25 cellular contexts compared by ENCODE assay signal in the genomic region with DNA sequence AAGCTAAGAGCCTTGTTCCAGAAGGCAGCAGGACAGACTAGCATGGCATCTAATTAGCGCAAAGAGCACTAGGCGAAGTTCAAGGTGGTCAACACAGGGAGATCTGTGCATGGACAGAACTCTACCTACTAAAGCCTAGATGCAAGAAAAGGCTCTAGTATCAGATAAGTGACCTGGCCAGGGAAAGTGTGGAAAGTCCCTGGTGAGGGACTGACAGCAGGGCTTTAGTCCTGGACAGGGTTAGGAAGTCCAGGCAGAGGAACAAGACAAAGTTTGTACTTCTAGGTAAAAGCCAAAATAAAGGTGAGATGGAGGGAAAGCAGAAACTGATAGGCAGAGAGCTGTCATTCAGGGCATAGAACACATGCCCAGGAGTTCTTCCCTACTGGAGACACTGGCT. TPM values are rescaled to one million over a fixed set of nuclear protein-coding genes. Genes with fewer than 3 reads are reported as not detected.
DNase-seq lines count a peak whose midpoint lies in the region; ATAC-seq and TF ChIP-seq lines count a peak whose summit lies in the region.
"Had no signal": no experiment of that assay in that cellular context is flagged by ENCODE, and none has a peak within 500 bp of the region (broad histone marks: within the 10 kb centered on the region; RNA-seq: fewer than 3 reads in every experiment).

No MANE protein-coding gene starts in this region.

- ATAC-seq in stimulated activated effector memory CD8-positive, alpha-beta T cell treated with anti-CD3 and anti-CD28 coated beads, Interleukin-12 subunit alpha, Interleukin-12 subunit beta, amount 100 ng/mL, for 72 hours: no peak
- no peak for ATAC-seq in HG03520 (IDR thresholded peaks at IDR 0.05; ENCODE audit: unreplicated experiment)
- ATAC-seq: activated CD4-positive, CD25-positive, alpha-beta regulatory T cell treated with anti-CD3 and anti-CD28 coated beads, Interleukin-2, amount 50 U/mL, for 24 hours; esophagus mucosa had no signal

- H3K36me3 Mint-ChIP-seq in activated naive CD4-positive, alpha-beta T cell treated with anti-CD3 and anti-CD28 coated beads, Interleukin-2, amount 10 ng/mL, durations not matched to agents 7 days and 5 days: peaks cover 45% of the 10 kb centered on the region
- peaks cover 2% of the 10 kb centered on the region for H3K36me3 Mint-ChIP-seq in activated naive CD4-positive, alpha-beta T cell treated with anti-CD3 and anti-CD28 coated beads for 36 hours (ENCODE audit: low read depth)
- H3K36me3 Mint-ChIP-seq in stimulated activated effector memory CD8-positive, alpha-beta T cell treated with anti-CD3 and anti-CD28 coated beads, Interleukin-12 subunit alpha, Interleukin-12 subunit beta, amount 100 ng/mL, for 72 hours: peaks cover 23% of the 10 kb centered on the region

- H3K27me3 Mint-ChIP-seq in activated naive CD4-positive, alpha-beta T cell treated with anti-CD3 and anti-CD28 coated beads, Interleukin-2, amount 10 ng/mL, durations not matched to agents 7 days and 5 days: no peaks in the 10 kb centered on the region
- no peaks in the 10 kb centered on the region for H3K27me3 Mint-ChIP-seq in activated naive CD4-positive, alpha-beta T cell treated with anti-CD3 and anti-CD28 coated beads for 36 hours (ENCODE audit: low read depth)
- H3K27me3 Mint-ChIP-seq: naive B cell had no signal

- H3K9me3 Mint-ChIP-seq in activated naive CD4-positive, alpha-beta T cell treated with anti-CD3 and anti-CD28 coated beads, Interleukin-2, amount 10 ng/mL, durations not matched to agents 7 days and 5 days: no peaks in the 10 kb centered on the region
- no peaks in the 10 kb centered on the region for H3K9me3 Mint-ChIP-seq in activated naive CD4-positive, alpha-beta T cell treated with anti-CD3 and anti-CD28 coated beads for 36 hours
- peaks cover 2% of the 10 kb centered on the region for H3K9me3 Mint-ChIP-seq in stimulated activated effector memory CD8-positive, alpha-beta T cell treated with anti-CD3 and anti-CD28 coated beads, Interleukin-12 subunit alpha, Interleukin-12 subunit beta, amount 100 ng/mL, for 72 hours
- H3K9me3 Mint-ChIP-seq: naive B cell had no signal

- TF ChIP-seq CTCF in HL-60 (IDR thresholded peaks at IDR 0.05; ENCODE audit: insufficient read depth, low read length) (no peak), coronary artery (IDR thresholded peaks at IDR 0.05) (no peak)

- H3K27me3 ChIP-seq in HL-60 (ENCODE audit: insufficient read depth, poor library complexity, severe bottlenecking): no peaks in the 10 kb centered on the region
- H3K27me3 ChIP-seq: adrenal gland, brain microvascular endothelial cell, hepatocyte had no signal

- no peak overlapping the region for H3K4me3 Mint-ChIP-seq in activated naive CD4-positive, alpha-beta T cell treated with anti-CD3 and anti-CD28 coated beads, Interleukin-2, amount 10 ng/mL, durations not matched to agents 7 days and 5 days
- H3K4me3 Mint-ChIP-seq in activated naive CD4-positive, alpha-beta T cell treated with anti-CD3 and anti-CD28 coated beads for 36 hours: no peak overlapping the region
- peak overlapping the region; percentile 57 for H3K4me3 Mint-ChIP-seq in stimulated activated effector memory CD8-positive, alpha-beta T cell treated with anti-CD3 and anti-CD28 coated beads, Interleukin-12 subunit alpha, Interleukin-12 subunit beta, amount 100 ng/mL, for 72 hours

- peaks cover 67% of the 10 kb centered on the region for H3K4me1 Mint-ChIP-seq in activated naive CD4-positive, alpha-beta T cell treated with anti-CD3 and anti-CD28 coated beads, Interleukin-2, amount 10 ng/mL, durations not matched to agents 7 days and 5 days
- H3K4me1 Mint-ChIP-seq in activated naive CD4-positive, alpha-beta T cell treated with anti-CD3 and anti-CD28 coated beads for 36 hours (ENCODE audit: low read depth): peaks cover 14% of the 10 kb centered on the region
- H3K4me1 Mint-ChIP-seq in stimulated activated effector memory CD8-positive, alpha-beta T cell treated with anti-CD3 and anti-CD28 coated beads, Interleukin-12 subunit alpha, Interleukin-12 subunit beta, amount 100 ng/mL, for 72 hours: peaks cover 76% of the 10 kb centered on the region

- H3K4me3 ChIP-seq in HL-60 (replicated peaks; ENCODE audit: insufficient read depth, low read length): no peak overlapping the region
- H3K4me3 ChIP-seq in coronary artery: no peak overlapping the region
- H3K4me3 ChIP-seq: adrenal gland, hepatocyte had no signal

- peak overlapping the region; percentile 91 for H3K27ac Mint-ChIP-seq in activated naive CD4-positive, alpha-beta T cell treated with anti-CD3 and anti-CD28 coated beads, Interleukin-2, amount 10 ng/mL, durations not matched to agents 7 days and 5 days
- H3K27ac Mint-ChIP-seq in activated naive CD4-positive, alpha-beta T cell treated with anti-CD3 and anti-CD28 coated beads for 36 hours: no peak overlapping the region
- peak overlapping the region; percentile 92 for H3K27ac Mint-ChIP-seq in stimulated activated effector memory CD8-positive, alpha-beta T cell treated with anti-CD3 and anti-CD28 coated beads, Interleukin-12 subunit alpha, Interleukin-12 subunit beta, amount 100 ng/mL, for 72 hours

- intact Hi-C loops in activated naive CD4-positive, alpha-beta T cell treated with anti-CD3 and anti-CD28 coated beads for 36 hours (cut with micrococcal nuclease): no loop called here

- CTCF ChIA-PET in activated naive CD4-positive, alpha-beta T cell treated with anti-CD3 and anti-CD28 coated beads, Interleukin-2, amount 10 ng/mL, durations not matched to agents 7 days and 5 days (lab: Charles Lee): interaction anchor here (2.3 kb wide), 1 partner anchor 130 kb away, joined by 7 read pairs; no protein-coding TSS in a partner anchor
- CTCF ChIA-PET in activated naive CD4-positive, alpha-beta T cell treated with anti-CD3 and anti-CD28 coated beads for 36 hours (lab: Charles Lee): interaction anchor here (0.9 kb wide), 1 partner anchor 225 kb away, joined by 4 read pairs; no protein-coding TSS in a partner anchor

- H3K27ac ChIP-seq in HL-60 (replicated peaks) (peak overlapping the region; percentile 70), coronary artery (no peak overlapping the region)
- H3K27ac ChIP-seq: brain microvascular endothelial cell, C4-2B, hepatocyte had no signal

- no peak for DNase-seq in activated naive CD4-positive, alpha-beta T cell treated with anti-CD3 and anti-CD28 coated beads, Interleukin-2, amount 10 ng/mL, durations not matched to agents 7 days and 5 days
- no peak for DNase-seq in activated naive CD4-positive, alpha-beta T cell treated with anti-CD3 and anti-CD28 coated beads for 36 hours
- no peak for DNase-seq in HL-60 (ENCODE audit: low read depth in 1 of 2, low spot score in 1 of 2)
- peak; percentile 19 for DNase-seq in coronary artery (ENCODE audit: low spot score)
- DNase-seq in stimulated activated effector memory CD8-positive, alpha-beta T cell treated with anti-CD3 and anti-CD28 coated beads, Interleukin-12 subunit alpha, Interleukin-12 subunit beta, amount 100 ng/mL, for 72 hours (ENCODE audit: low spot score in 2 of 2): no peak
- DNase-seq in globus pallidus (ENCODE audit: low spot score): no peak
- no peak for DNase-seq in KG1 (lab: John Stamatoyannopoulos, UW)
- DNase-seq: activated CD8-positive, alpha-beta memory T cell treated with anti-CD3 and anti-CD28 coated beads, Interleukin-2, amount 50 U/mL, for 4 hours; activated gamma-delta T cell; adrenal gland; brain microvascular endothelial cell; foreskin melanocyte; naive B cell; NCI-H1105; NCI-H2029; NCI-H345; NCI-H82; retina; stimulated activated CD4-positive, alpha-beta T cell treated with anti-CD3 and anti-CD28 coated beads, Interleukin-4, amount 100 ng/mL, for 24 hours; stimulated activated naive CD4-positive, alpha-beta T cell treated with Interleukin-2 at 50 U/mL for 16 hours had no signal

RNA-seq across cellular contexts. Expression of gene PCBP1, which starts 45.0 kb away (rescaled TPM):
- total RNA-seq in activated naive CD4-positive, alpha-beta T cell treated with anti-CD3 and anti-CD28 coated beads for 36 hours: 100 to 1,000 TPM; 363 to 374 TPM
